1 cellular context compared by ENCODE assay signal in the genomic region with DNA sequence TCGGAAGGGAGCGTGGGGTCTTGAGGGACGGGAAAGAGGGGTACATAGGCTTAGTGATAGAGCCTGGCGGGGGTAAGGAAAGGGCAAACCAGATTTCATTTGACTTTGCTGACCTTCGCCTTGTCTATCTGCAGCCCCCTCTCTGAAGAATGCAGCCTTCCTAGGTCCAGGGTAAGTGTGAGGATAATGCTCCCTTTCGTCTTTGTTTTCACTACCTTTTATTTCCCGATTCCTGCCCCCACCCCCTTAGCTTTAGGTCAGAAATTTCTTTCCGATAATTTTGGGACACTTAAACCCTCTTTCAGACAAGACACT.
TF ChIP-seq lines count a peak whose summit lies in the region.

No MANE protein-coding gene starts in this region.

TF ChIP-seq in IMR-90, 13 proteins besides CTCF, POLR2A, EP300 and RAD21:
- TF ChIP-seq CHD1 (IDR thresholded peaks at IDR 0.05; ENCODE audit: low read depth, low read length) = no peak
- TF ChIP-seq, protein P1, sequence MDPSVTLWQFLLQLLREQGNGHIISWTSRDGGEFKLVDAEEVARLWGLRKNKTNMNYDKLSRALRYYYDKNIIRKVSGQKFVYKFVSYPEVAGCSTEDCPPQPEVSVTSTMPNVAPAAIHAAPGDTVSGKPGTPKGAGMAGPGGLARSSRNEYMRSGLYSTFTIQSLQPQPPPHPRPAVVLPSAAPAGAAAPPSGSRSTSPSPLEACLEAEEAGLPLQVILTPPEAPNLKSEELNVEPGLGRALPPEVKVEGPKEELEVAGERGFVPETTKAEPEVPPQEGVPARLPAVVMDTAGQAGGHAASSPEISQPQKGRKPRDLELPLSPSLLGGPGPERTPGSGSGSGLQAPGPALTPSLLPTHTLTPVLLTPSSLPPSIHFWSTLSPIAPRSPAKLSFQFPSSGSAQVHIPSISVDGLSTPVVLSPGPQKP (IDR thresholded peaks at IDR 0.05; ENCODE audit: borderline replicate concordance, low read depth, low read length) = no peak
- TF ChIP-seq NFE2L2 (IDR thresholded peaks at IDR 0.05; ENCODE audit: low read depth, low read length) = no peak
- no peak for TF ChIP-seq BHLHE40 (IDR thresholded peaks at IDR 0.05; ENCODE audit: low read depth, low read length)
- no peak for TF ChIP-seq CEBPB (IDR thresholded peaks at IDR 0.05; ENCODE audit: low read depth, low read length)
- TF ChIP-seq RCOR1 (IDR thresholded peaks at IDR 0.05; ENCODE audit: insufficient replicate concordance, low read length) = no peak
- no peak for TF ChIP-seq SMC3 (IDR thresholded peaks at IDR 0.05; ENCODE audit: low read depth, low read length)
- no peak for TF ChIP-seq MXI1 (IDR thresholded peaks at IDR 0.05; ENCODE audit: borderline replicate concordance, low read depth, low read length)
- TF ChIP-seq MAZ (IDR thresholded peaks at IDR 0.05; ENCODE audit: borderline replicate concordance, low read depth, low read length) = no peak
- no peak for TF ChIP-seq FOS (IDR thresholded peaks at IDR 0.05; ENCODE audit: low read depth, low read length)
- TF ChIP-seq, protein P2, sequence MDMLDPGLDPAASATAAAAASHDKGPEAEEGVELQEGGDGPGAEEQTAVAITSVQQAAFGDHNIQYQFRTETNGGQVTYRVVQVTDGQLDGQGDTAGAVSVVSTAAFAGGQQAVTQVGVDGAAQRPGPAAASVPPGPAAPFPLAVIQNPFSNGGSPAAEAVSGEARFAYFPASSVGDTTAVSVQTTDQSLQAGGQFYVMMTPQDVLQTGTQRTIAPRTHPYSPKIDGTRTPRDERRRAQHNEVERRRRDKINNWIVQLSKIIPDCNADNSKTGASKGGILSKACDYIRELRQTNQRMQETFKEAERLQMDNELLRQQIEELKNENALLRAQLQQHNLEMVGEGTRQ (IDR thresholded peaks at IDR 0.05; ENCODE audit: low read depth, low read length) = no peak
- no peak for TF ChIP-seq RFX5 (IDR thresholded peaks at IDR 0.05; ENCODE audit: low read depth, low read length)
- TF ChIP-seq MAFK (IDR thresholded peaks at IDR 0.05; ENCODE audit: low read depth, low read length) = no peak
